In genomic region chr1:4027492-4028138, GRCh38 we compare ENCODE assay signal across 10 cellular contexts.
DNase-seq lines count a peak whose midpoint lies in the region; ATAC-seq and TF ChIP-seq lines count a peak whose summit lies in the region.
"Had no signal": no experiment of that assay in that cellular context is flagged by ENCODE, and none has a peak within 500 bp of the region (broad histone marks: within the 10 kb centered on the region; RNA-seq: fewer than 3 reads in every experiment).

No MANE protein-coding gene starts in this region.

- TF ChIP-seq CTCF in activated CD8-positive, alpha-beta T cell treated with anti-CD3 and anti-CD28 coated beads for 36 hours (IDR thresholded peaks at IDR 0.05) = no peak
- TF ChIP-seq CTCF in osteoblast (IDR thresholded peaks at IDR 0.05; ENCODE audit: extremely low read depth, low read depth, low read length) (no peak), coronary artery (IDR thresholded peaks at IDR 0.05) (no peak)

- H2AFZ ChIP-seq in osteoblast (ENCODE audit: low read length) = no peak overlapping the region

- ATAC-seq in activated CD8-positive, alpha-beta T cell treated with anti-CD3 and anti-CD28 coated beads for 36 hours = peak; percentile 55
- ATAC-seq in activated CD8-positive, alpha-beta T cell treated with anti-CD3 and anti-CD28 coated beads, Interleukin-2, amount 10 ng/mL, durations not matched to agents 7 days and 5 days = no peak
- ATAC-seq in GM19468 (IDR thresholded peaks at IDR 0.05; ENCODE audit: extremely low read depth, unreplicated experiment) (peak; percentile 30), HG03378 (IDR thresholded peaks at IDR 0.05; ENCODE audit: unreplicated experiment) (peak; percentile 74), memory B cell (ENCODE audit: low read depth) (peak; percentile 96)
- ATAC-seq in naive thymus-derived CD4-positive, alpha-beta T cell = no peak
- ATAC-seq: A549 had no signal

- no peaks in the 10 kb centered on the region for H3K36me3 ChIP-seq in osteoblast (ENCODE audit: insufficient read depth, low read length)
- no peaks in the 10 kb centered on the region for H3K36me3 ChIP-seq in naive thymus-derived CD4-positive, alpha-beta T cell (ENCODE audit: control insufficient read depth in 2 of 3, insufficient read depth in 3 of 3, low read length in 3 of 3)

- no peaks in the 10 kb centered on the region for H3K36me3 Mint-ChIP-seq in activated CD8-positive, alpha-beta T cell treated with anti-CD3 and anti-CD28 coated beads for 36 hours (ENCODE audit: low read depth)
- no peaks in the 10 kb centered on the region for H3K36me3 Mint-ChIP-seq in activated CD8-positive, alpha-beta T cell treated with anti-CD3 and anti-CD28 coated beads, Interleukin-2, amount 10 ng/mL, durations not matched to agents 7 days and 5 days (ENCODE audit: low read depth)
- peaks cover 5% of the 10 kb centered on the region for H3K36me3 Mint-ChIP-seq in memory B cell
- H3K36me3 Mint-ChIP-seq in naive thymus-derived CD4-positive, alpha-beta T cell = peaks cover 0 to 4% (median 0%) of the 10 kb centered on the region in 5 donors

- no peak overlapping the region for H3K27ac ChIP-seq in osteoblast (ENCODE audit: low read depth, low read length)
- H3K27ac ChIP-seq in coronary artery = no peak overlapping the region
- no peak overlapping the region for H3K27ac ChIP-seq in naive thymus-derived CD4-positive, alpha-beta T cell (ENCODE audit: low read depth, low read length)
- H3K27ac ChIP-seq: A549 had no signal

- H3K27me3 ChIP-seq in osteoblast (ENCODE audit: insufficient read depth, low read length) = no peaks in the 10 kb centered on the region
- H3K27me3 ChIP-seq in naive thymus-derived CD4-positive, alpha-beta T cell (ENCODE audit: control insufficient read depth in 2 of 2, insufficient read depth in 2 of 2, low read length in 2 of 2) = no peaks in the 10 kb centered on the region

- no peak overlapping the region for H3K4me3 ChIP-seq in osteoblast (ENCODE audit: insufficient read depth, low read length)
- H3K4me3 ChIP-seq in coronary artery = no peak overlapping the region
- H3K4me3 ChIP-seq in naive thymus-derived CD4-positive, alpha-beta T cell (ENCODE audit: low read length) = no peak overlapping the region
- H3K4me3 ChIP-seq: A549 had no signal

- POLR2A ChIA-PET in activated CD8-positive, alpha-beta T cell treated with anti-CD3 and anti-CD28 coated beads for 36 hours (lab: Charles Lee) = interaction anchor here (1.3 kb wide), 1 partner anchor 10 kb away, joined by 3 read pairs; no protein-coding TSS in a partner anchor
- POLR2A ChIA-PET in activated CD8-positive, alpha-beta T cell treated with anti-CD3 and anti-CD28 coated beads, Interleukin-2, amount 10 ng/mL, durations not matched to agents 7 days and 5 days (lab: Charles Lee) = no interaction called here
- POLR2A ChIA-PET in naive thymus-derived CD4-positive, alpha-beta T cell (lab: Charles Lee) = no interaction called here

- H3K4me3 Mint-ChIP-seq in activated CD8-positive, alpha-beta T cell treated with anti-CD3 and anti-CD28 coated beads for 36 hours = no peak overlapping the region
- H3K4me3 Mint-ChIP-seq in activated CD8-positive, alpha-beta T cell treated with anti-CD3 and anti-CD28 coated beads, Interleukin-2, amount 10 ng/mL, durations not matched to agents 7 days and 5 days = no peak overlapping the region
- peak overlapping the region; percentile 73 for H3K4me3 Mint-ChIP-seq in memory B cell
- no peak overlapping the region for H3K4me3 Mint-ChIP-seq in naive thymus-derived CD4-positive, alpha-beta T cell

- H3K9me3 Mint-ChIP-seq in activated CD8-positive, alpha-beta T cell treated with anti-CD3 and anti-CD28 coated beads for 36 hours = peaks cover 2% of the 10 kb centered on the region
- no peaks in the 10 kb centered on the region for H3K9me3 Mint-ChIP-seq in activated CD8-positive, alpha-beta T cell treated with anti-CD3 and anti-CD28 coated beads, Interleukin-2, amount 10 ng/mL, durations not matched to agents 7 days and 5 days (ENCODE audit: insufficient read depth)
- peaks cover 5% of the 10 kb centered on the region for H3K9me3 Mint-ChIP-seq in memory B cell
- peaks cover 0 to 12% (median 3%) of the 10 kb centered on the region in 11 donors for H3K9me3 Mint-ChIP-seq in naive thymus-derived CD4-positive, alpha-beta T cell

- no peak overlapping the region for H3K4me2 ChIP-seq in osteoblast (ENCODE audit: insufficient read depth, low read length)
- H3K4me2 ChIP-seq: A549 had no signal

- no peaks in the 10 kb centered on the region for H3K4me1 ChIP-seq in osteoblast (ENCODE audit: insufficient read depth, low read length)
- no peaks in the 10 kb centered on the region for H3K4me1 ChIP-seq in naive thymus-derived CD4-positive, alpha-beta T cell (ENCODE audit: control insufficient read depth in 2 of 2, insufficient read depth in 2 of 2, low read length in 2 of 2)
- H3K4me1 ChIP-seq: A549 had no signal

- CTCF ChIA-PET in activated CD8-positive, alpha-beta T cell treated with anti-CD3 and anti-CD28 coated beads for 36 hours (lab: Charles Lee) = no interaction called here
- CTCF ChIA-PET in activated CD8-positive, alpha-beta T cell treated with anti-CD3 and anti-CD28 coated beads, Interleukin-2, amount 10 ng/mL, durations not matched to agents 7 days and 5 days (lab: Charles Lee) = interaction anchor here (1.1 kb wide), 1 partner anchor 9 kb away, joined by 3 read pairs; no protein-coding TSS in a partner anchor
- CTCF ChIA-PET in naive thymus-derived CD4-positive, alpha-beta T cell (lab: Charles Lee) = no interaction called here

- no peak overlapping the region for H3K27ac Mint-ChIP-seq in activated CD8-positive, alpha-beta T cell treated with anti-CD3 and anti-CD28 coated beads for 36 hours
- no peak overlapping the region for H3K27ac Mint-ChIP-seq in activated CD8-positive, alpha-beta T cell treated with anti-CD3 and anti-CD28 coated beads, Interleukin-2, amount 10 ng/mL, durations not matched to agents 7 days and 5 days
- peak overlapping the region; percentile 85 for H3K27ac Mint-ChIP-seq in memory B cell
- no peak overlapping the region for H3K27ac Mint-ChIP-seq in naive thymus-derived CD4-positive, alpha-beta T cell

- no peaks in the 10 kb centered on the region for H3K79me2 ChIP-seq in osteoblast (ENCODE audit: insufficient read depth, low read length)

- H3K27me3 Mint-ChIP-seq in activated CD8-positive, alpha-beta T cell treated with anti-CD3 and anti-CD28 coated beads for 36 hours = peaks cover 8% of the 10 kb centered on the region
- peaks cover 12% of the 10 kb centered on the region for H3K27me3 Mint-ChIP-seq in activated CD8-positive, alpha-beta T cell treated with anti-CD3 and anti-CD28 coated beads, Interleukin-2, amount 10 ng/mL, durations not matched to agents 7 days and 5 days (ENCODE audit: low read depth)
- peaks cover 2% of the 10 kb centered on the region for H3K27me3 Mint-ChIP-seq in memory B cell
- H3K27me3 Mint-ChIP-seq in naive thymus-derived CD4-positive, alpha-beta T cell = peaks cover 7 to 38% (median 19%) of the 10 kb centered on the region in 5 donors

- DNase-seq in activated CD8-positive, alpha-beta T cell treated with anti-CD3 and anti-CD28 coated beads for 36 hours = peak; percentile 48
- DNase-seq in activated CD8-positive, alpha-beta T cell treated with anti-CD3 and anti-CD28 coated beads, Interleukin-2, amount 10 ng/mL, durations not matched to agents 7 days and 5 days = no peak
- peak; percentile 68 to 79 for DNase-seq in memory B cell (ENCODE audit: low spot score in 2 of 2)
- DNase-seq in osteoblast (ENCODE audit: insufficient read length, low spot score, missing footprints) = no peak
- no peak for DNase-seq in coronary artery (ENCODE audit: low spot score)
- no peak for DNase-seq in naive thymus-derived CD4-positive, alpha-beta T cell
- DNase-seq: erythroblast had no signal

- no peaks in the 10 kb centered on the region for H4K20me1 ChIP-seq in osteoblast (ENCODE audit: insufficient read depth, low read length)

- peaks cover 9% of the 10 kb centered on the region for H3K4me1 Mint-ChIP-seq in activated CD8-positive, alpha-beta T cell treated with anti-CD3 and anti-CD28 coated beads for 36 hours (ENCODE audit: low read depth)
- no peaks in the 10 kb centered on the region for H3K4me1 Mint-ChIP-seq in activated CD8-positive, alpha-beta T cell treated with anti-CD3 and anti-CD28 coated beads, Interleukin-2, amount 10 ng/mL, durations not matched to agents 7 days and 5 days (ENCODE audit: low read depth)
- peaks cover 31% of the 10 kb centered on the region for H3K4me1 Mint-ChIP-seq in memory B cell
- peaks cover 0 to 6% (median 0%) of the 10 kb centered on the region in 7 donors for H3K4me1 Mint-ChIP-seq in naive thymus-derived CD4-positive, alpha-beta T cell

- H3K9me3 ChIP-seq in osteoblast (ENCODE audit: low read depth, low read length) = no peaks in the 10 kb centered on the region
- no peaks in the 10 kb centered on the region for H3K9me3 ChIP-seq in naive thymus-derived CD4-positive, alpha-beta T cell (ENCODE audit: control insufficient read depth in 2 of 3, low read length in 3 of 3)
- H3K9me3 ChIP-seq: A549 had no signal

- intact Hi-C loops in activated CD8-positive, alpha-beta T cell treated with anti-CD3 and anti-CD28 coated beads for 36 hours (cut with micrococcal nuclease) = no loop called here
- intact Hi-C loops in naive thymus-derived CD4-positive, alpha-beta T cell (cut with micrococcal nuclease) = no loop called here

Comparison
In these comparisons a context has a peak if more than half of its experiments do, and no peak if none do; other contexts are left out.
1. ATAC-seq: peak in activated CD8-positive, alpha-beta T cell treated with anti-CD3 and anti-CD28 coated beads for 36 hours (single experiment), GM19468 (single experiment), HG03378 (single experiment) and memory B cell (single experiment); none in activated CD8-positive, alpha-beta T cell treated with anti-CD3 and anti-CD28 coated beads, Interleukin-2, amount 10 ng/mL, durations not matched to agents 7 days and 5 days (single experiment) and naive thymus-derived CD4-positive, alpha-beta T cell (single experiment).
2. DNase-seq: peak in activated CD8-positive, alpha-beta T cell treated with anti-CD3 and anti-CD28 coated beads for 36 hours (single experiment) and memory B cell (2 of 2); none in activated CD8-positive, alpha-beta T cell treated with anti-CD3 and anti-CD28 coated beads, Interleukin-2, amount 10 ng/mL, durations not matched to agents 7 days and 5 days (single experiment), osteoblast (single experiment), coronary artery (single experiment) and naive thymus-derived CD4-positive, alpha-beta T cell (0 of 9).